Comparison of ENCODE assay signal across 25 cellular contexts in the genomic region with DNA sequence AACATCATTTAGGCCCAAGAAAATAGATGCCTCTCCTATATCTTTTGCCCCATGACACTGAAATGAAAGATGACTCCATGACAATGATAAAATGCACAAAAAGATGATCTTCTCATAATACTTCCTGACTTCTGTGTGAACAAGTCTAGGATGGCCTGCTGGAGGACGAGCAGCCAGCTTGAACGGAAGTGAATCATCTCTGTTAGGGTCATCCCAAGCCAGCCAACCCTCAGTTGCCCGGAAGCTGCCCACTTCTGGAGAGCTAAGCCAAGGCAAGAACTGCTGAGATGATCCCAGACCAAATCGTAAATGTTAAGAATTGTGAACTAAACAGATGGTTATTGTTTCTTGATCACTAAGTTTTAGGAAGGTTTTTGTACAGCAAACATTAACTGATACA.
"Had no signal": no experiment of that assay in that cellular context is flagged by ENCODE, and none has a peak within 500 bp of the region (broad histone marks: within the 10 kb centered on the region; RNA-seq: fewer than 3 reads in every experiment).

No MANE protein-coding gene starts in this region.

- ATAC-seq: effector memory CD8-positive, alpha-beta T cell; heart left ventricle; left lobe of liver; natural killer cell; stimulated activated naive B cell treated with anti-CD40 and anti-IgM and Interleukin-4, amounts not matched to agents 10 μg/mL and 1 μg/mL and 100 μg/mL, for 72 hours had no signal

- H3K4me3 ChIP-seq: esophagus squamous epithelium, heart left ventricle, hepatocyte, lung, right atrium auricular region, thoracic aorta, tibial nerve, upper lobe of left lung, uterus had no signal

- H3K9me3 ChIP-seq: esophagus squamous epithelium, heart left ventricle, right atrium auricular region, thoracic aorta, tibial nerve, upper lobe of left lung, uterus had no signal

- H3K4me1 Mint-ChIP-seq: memory B cell; natural killer cell; neural crest cell; stimulated activated naive B cell treated with anti-CD40 and anti-IgM and Interleukin-4, amounts not matched to agents 10 μg/mL and 1 μg/mL and 100 μg/mL, for 72 hours had no signal

- H3K36me3 ChIP-seq: esophagus squamous epithelium, heart left ventricle, right atrium auricular region, thoracic aorta, tibial nerve, upper lobe of left lung, uterus had no signal

- H3K9me3 Mint-ChIP-seq: neural crest cell; stimulated activated naive CD8-positive, alpha-beta T cell treated with anti-CD3 and anti-CD28 coated beads, Interleukin-15, Interleukin-2, amounts not matched to agents 100 ng/mL and 50 ng/mL, for 24 hours had no signal

- H3K27ac Mint-ChIP-seq: effector memory CD8-positive, alpha-beta T cell; memory B cell; natural killer cell; progenitor cell of endocrine pancreas; stimulated activated naive B cell treated with anti-CD40 and anti-IgM and Interleukin-4, amounts not matched to agents 10 μg/mL and 1 μg/mL and 100 μg/mL, for 72 hours; stimulated activated naive CD8-positive, alpha-beta T cell treated with anti-CD3 and anti-CD28 coated beads, Interleukin-15, Interleukin-2, amounts not matched to agents 100 ng/mL and 50 ng/mL, for 24 hours had no signal

- H3K4me3 Mint-ChIP-seq: effector memory CD8-positive, alpha-beta T cell; memory B cell; natural killer cell; neural crest cell; stimulated activated naive B cell treated with anti-CD40 and anti-IgM and Interleukin-4, amounts not matched to agents 10 μg/mL and 1 μg/mL and 100 μg/mL, for 72 hours; stimulated activated naive CD8-positive, alpha-beta T cell treated with anti-CD3 and anti-CD28 coated beads, Interleukin-15, Interleukin-2, amounts not matched to agents 100 ng/mL and 50 ng/mL, for 24 hours had no signal

- H3K27ac ChIP-seq: esophagus squamous epithelium, heart left ventricle, hepatocyte, parathyroid adenoma, right atrium auricular region, thoracic aorta, tibial nerve, upper lobe of left lung, uterus had no signal

- H3K27me3 Mint-ChIP-seq: effector memory CD8-positive, alpha-beta T cell; memory B cell; progenitor cell of endocrine pancreas; stimulated activated naive B cell treated with anti-CD40 and anti-IgM and Interleukin-4, amounts not matched to agents 10 μg/mL and 1 μg/mL and 100 μg/mL, for 72 hours; stimulated activated naive CD8-positive, alpha-beta T cell treated with anti-CD3 and anti-CD28 coated beads, Interleukin-15, Interleukin-2, amounts not matched to agents 100 ng/mL and 50 ng/mL, for 24 hours had no signal

- H3K36me3 Mint-ChIP-seq: memory B cell; natural killer cell; stimulated activated naive B cell treated with anti-CD40 and anti-IgM and Interleukin-4, amounts not matched to agents 10 μg/mL and 1 μg/mL and 100 μg/mL, for 72 hours had no signal

- DNase-seq: cortex of kidney; effector memory CD8-positive, alpha-beta T cell; erythroblast; esophagus squamous epithelium; foreskin melanocyte; heart left ventricle; kidney; natural killer cell; small intestine; stimulated activated CD4-positive, alpha-beta T cell treated with anti-CD3 and anti-CD28 coated beads, Interleukin-15, amount 100 ng/mL, for 24 hours; stimulated activated CD4-positive, alpha-beta T cell treated with anti-CD3 and anti-CD28 coated beads, Interleukin-2, amount 100 ng/mL, for 48 hours; stimulated activated naive B cell treated with anti-CD40 and anti-IgM and Interleukin-4, amounts not matched to agents 10 μg/mL and 1 μg/mL and 100 μg/mL, for 72 hours; upper lobe of left lung; uterus had no signal

- H3K27me3 ChIP-seq: esophagus squamous epithelium, heart left ventricle, hepatocyte, right atrium auricular region, tibial nerve, upper lobe of left lung, uterus had no signal

- H3K4me1 ChIP-seq: esophagus squamous epithelium, heart left ventricle, parathyroid adenoma, right atrium auricular region, tibial nerve, upper lobe of left lung, uterus had no signal
